Comparison of ENCODE assay signal across 9 cellular contexts in genomic region chr7:74454948-74455804, GRCh38. TPM values are rescaled to one million over a fixed set of nuclear protein-coding genes. Genes with fewer than 3 reads are reported as not detected.
A peak's percentile ranks its signal among the peaks of the same experiment; 100 is the strongest.
DNase-seq lines count a peak whose midpoint lies in the region; FAIRE-seq and TF ChIP-seq lines count a peak whose summit lies in the region.
"Had no signal": no experiment of that assay in that cellular context is flagged by ENCODE, and none has a peak within 500 bp of the region (broad histone marks: within the 10 kb centered on the region; RNA-seq: fewer than 3 reads in every experiment).

No MANE protein-coding gene starts in this region.

- H3K27me3 ChIP-seq in ACC112 (ENCODE audit: insufficient read depth, low read length) (no peaks in the 10 kb centered on the region), H1 (replicated peaks in 1 of 4; ENCODE audit: control insufficient read depth in 3 of 4, extremely low read depth in 1 of 4, insufficient read depth in 3 of 4, low read length in 3 of 4) (no peaks in the 10 kb centered on the region), mucosa of stomach (ENCODE audit: control insufficient read depth, insufficient read depth, low read length) (no peaks in the 10 kb centered on the region)

- H3K36me3 ChIP-seq in ACC112 (ENCODE audit: insufficient read depth, low read length) (no peaks in the 10 kb centered on the region), H1 (ENCODE audit: control insufficient read depth in 2 of 4, insufficient read depth in 4 of 4, low read length in 3 of 4) (no peaks in the 10 kb centered on the region; a peak in 1 of 8 replicates), mucosa of stomach (ENCODE audit: control insufficient read depth, insufficient read depth, low read length) (no peaks in the 10 kb centered on the region)

- TF ChIP-seq RAD21 in H1 (IDR thresholded peaks at IDR 0.05 in 1 of 2, conservative IDR thresholded peaks at IDR 0.05 in 1 of 2; ENCODE audit: low read depth in 2 of 2, low read length in 2 of 2), result no peak

- peak overlapping the region; percentile 49; the same call in 1 of the 2 replicates for H2BK5ac ChIP-seq in H1 (ENCODE audit: low read depth, low read length)

- H2AK5ac ChIP-seq in H1 (ENCODE audit: low read depth, low read length), result 0 out of 2 replicates have a peak overlapping the region, but pooled peaks have one; percentile 75

- peak overlapping the region; percentile 92 for H2BK120ac ChIP-seq in H1 (replicated peaks; ENCODE audit: low read depth, low read length)

- H3K27ac ChIP-seq in ACC112 (ENCODE audit: low read depth, low read length) (peak overlapping the region; percentile 42; the same call in 1 of the 2 replicates), H1 (ENCODE audit: low read depth, low read length) (no peak overlapping the region)

- no peak overlapping the region for H3K14ac ChIP-seq in H1 (ENCODE audit: insufficient read length)

- no peak overlapping the region for H3K4ac ChIP-seq in H1 (replicated peaks; ENCODE audit: insufficient read length, low read depth, low read length)

- POLR2A ChIA-PET in H1 (lab: Charles Lee; ENCODE audit: partially characterized antibody), result interaction anchor here (0.6 to 1.9 kb wide), 8 partner anchors 10 to 202 kb away, joined by 3 to 9 read pairs (median 4); partner anchors contain the start of gene GTF2I

- H4K5ac ChIP-seq in H1 (ENCODE audit: insufficient read length, low read depth, low read length), result peak overlapping the region; percentile 1

- H2BK12ac ChIP-seq in H1 (ENCODE audit: low read depth, low read length), result peak overlapping the region; percentile 53; the same call in 1 of the 2 replicates

- H3K23ac ChIP-seq in H1 (ENCODE audit: insufficient read length), result no peak overlapping the region

- peak overlapping the region; percentile 5; the same call in 1 of the 2 replicates for H3K18ac ChIP-seq in H1 (ENCODE audit: extremely low read depth, low read length)

- 0 out of 2 replicates have a peak overlapping the region, but pooled peaks have one; percentile 53 for H2BK15ac ChIP-seq in H1 (ENCODE audit: low read length)

- peak overlapping the region; percentile 25 for H3K56ac ChIP-seq in H1 (replicated peaks; ENCODE audit: insufficient read length, low read depth, low read length)

- CTCF ChIA-PET in H1 (lab: Charles Lee; ENCODE audit: partially characterized antibody), result no interaction called here

- H3K23me2 ChIP-seq in H1 (ENCODE audit: low read depth, low read length), result peaks cover 4% of the 10 kb centered on the region; the same call in 1 of the 2 replicates

- H2BK20ac ChIP-seq in H1 (ENCODE audit: low read length), result no peak overlapping the region

- H2AFZ ChIP-seq in ACC112 (ENCODE audit: low read length, unreplicated experiment) (no peak overlapping the region), H1 (ENCODE audit: low read length) (no peak overlapping the region)

- H3K9ac ChIP-seq in H1 (replicated peaks in 1 of 4; ENCODE audit: extremely low read depth in 1 of 4, low read depth in 3 of 4, low read length in 3 of 4) (peak overlapping the region in 3 of 4 experiments; percentile 23 to 58 (median 38); a peak in 4 of 7 replicates), mucosa of stomach (ENCODE audit: low read length) (peak overlapping the region; percentile 81)

- H3K79me1 ChIP-seq in H1 (ENCODE audit: low read depth, low read length), result peaks cover 19% of the 10 kb centered on the region

- peak overlapping the region; percentile 57 for H4K8ac ChIP-seq in H1 (ENCODE audit: extremely low read depth, insufficient read depth, low read length)

- FAIRE-seq in H1 (lab: Jason Lieb, UNC), result no peak
- FAIRE-seq in RCC 7860 (lab: Jason Lieb, UNC), result no peak
- FAIRE-seq: GM12891 had no signal

- no peak for TF ChIP-seq CTCF in H1 (IDR thresholded peaks at IDR 0.05; ENCODE audit: control extremely low read depth in 1 of 3, insufficient read depth in 1 of 3, low read depth in 1 of 3, low read length in 3 of 3)

- peak overlapping the region; percentile 81 for H3K4me3 ChIP-seq in ACC112 (ENCODE audit: low read depth, low read length)
- peak overlapping the region; percentile 56 to 82 (median 60) for H3K4me3 ChIP-seq in H1 (ENCODE audit: extremely low read depth in 1 of 4, insufficient read depth in 2 of 4, low read depth in 3 of 4, low read length in 4 of 4)
- H3K4me3 ChIP-seq in mucosa of stomach (ENCODE audit: low read length), result peak overlapping the region; percentile 67

- 80% methylated on average over 24 of the region's 24 CpGs; no CpG with 5 or more reads in 1 of the 2 experiments for WGBS in H1 (ENCODE audit: extremely low coverage in 1 of 2, insufficient coverage in 1 of 2, insufficient read length in 1 of 2, insufficient replicate concordance in 2 of 2, low coverage in 1 of 2, low lambda C conversion rate in 2 of 2, missing lambda C conversion rate in 1 of 2), 2 experiments

- H3K79me2 ChIP-seq in ACC112 (ENCODE audit: control insufficient read depth, insufficient read depth, low read length, unreplicated experiment) (peaks cover 52% of the 10 kb centered on the region), H1 (ENCODE audit: control insufficient read depth in 1 of 2, insufficient read depth in 2 of 2, low read length in 2 of 2) (peaks cover 3 to 54% of the 10 kb centered on the region in 2 experiments; a peak in 3 of 4 replicates)

- no peak for TF ChIP-seq EP300 in H1 (IDR thresholded peaks at IDR 0.05; ENCODE audit: borderline replicate concordance in 1 of 2, low read depth in 2 of 2, low read length in 2 of 2)

- peak overlapping the region; percentile 68 to 80 for H3K4me2 ChIP-seq in H1 (ENCODE audit: insufficient read depth in 1 of 2, low read depth in 2 of 2, low read length in 2 of 2)

- no peak for TF ChIP-seq POLR2A in H1 (IDR thresholded peaks at IDR 0.05; ENCODE audit: control extremely low read depth in 1 of 2, low read depth in 2 of 2, low read length in 2 of 2)

- peak; percentile 37 for DNase-seq in M059J (ENCODE audit: low read depth)
- no peak for DNase-seq in H1 (ENCODE audit: low read depth in 1 of 2, low spot score in 2 of 2)
- DNase-seq in SKM-1 treated with dmso at 0.1 percent for 144 hours (lab: John Stamatoyannopoulos, UW; ENCODE audit: unreplicated experiment), result no peak
- DNase-seq in DMS53 treated with DMSO at 0.1 percent for 48 hours (lab: John Stamatoyannopoulos, UW; ENCODE audit: unreplicated experiment), result no peak
- DNase-seq in RCC 7860 (ENCODE audit: low spot score), result no peak
- no peak for DNase-seq in NCI-H1105 treated with DMSO at 0.1 percent for 48 hours (lab: John Stamatoyannopoulos, UW)

- peaks cover 7 to 13% of the 10 kb centered on the region in 2 experiments for H4K20me1 ChIP-seq in H1 (replicated peaks in 1 of 2; ENCODE audit: control insufficient read depth in 1 of 2, insufficient read depth in 2 of 2, low read length in 2 of 2)

- H4K91ac ChIP-seq in H1 (replicated peaks; ENCODE audit: insufficient read length, low read length), result peak overlapping the region; percentile 83

- H3K9me3 ChIP-seq in H1 (ENCODE audit: insufficient read depth in 2 of 2, low read depth in 1 of 2, low read length in 1 of 2) (no peaks in the 10 kb centered on the region), mucosa of stomach (ENCODE audit: control insufficient read depth, low read length) (no peaks in the 10 kb centered on the region)

- peaks cover 16% of the 10 kb centered on the region for H3K4me1 ChIP-seq in ACC112 (ENCODE audit: control insufficient read depth, insufficient read depth, low read length, unreplicated experiment)
- peaks cover 0 to 12% (median 8%) of the 10 kb centered on the region in 4 experiments; a peak in 6 of 7 replicates for H3K4me1 ChIP-seq in H1 (replicated peaks in 1 of 4; ENCODE audit: control insufficient read depth in 3 of 4, insufficient read depth in 4 of 4, low read length in 3 of 4)
- H3K4me1 ChIP-seq in mucosa of stomach (ENCODE audit: control insufficient read depth, insufficient read depth, low read length), result peaks cover 32% of the 10 kb centered on the region

TF ChIP-seq in H1, 55 proteins besides CTCF, POLR2A, EP300 and RAD21:
- TF ChIP-seq GABPA (IDR thresholded peaks at IDR 0.05; ENCODE audit: borderline replicate concordance, insufficient read depth, low read length) (no peak), JUND (IDR thresholded peaks at IDR 0.05; ENCODE audit: low read length) (no peak), NRF1 (IDR thresholded peaks at IDR 0.05; ENCODE audit: low read depth, low read length) (no peak), SP1 (IDR thresholded peaks at IDR 0.05; ENCODE audit: low read depth, low read length) (no peak)
TF ChIP-seq in H1: peak in this region for 0.

RNA-seq across cellular contexts. Expression of gene GTF2IRD1, which starts 1.5 kb away (rescaled TPM):
- 7.3 and 16.9 TPM in 2 replicates for total RNA-seq in M059J (2014; rRNA removed; shearing (Covaris generic))
- 45.4 and 46.5 TPM in 2 replicates for total RNA-seq in H1 (2021; fragmentation: NEBNext Ultra II Directional; extraction: Animal tissue kit (Norgen Biotek cat#: 25700))
- 27.4 and 34.9 TPM in 2 replicates for polyA plus RNA-seq in H1 (2011; rRNA removed)
- polyA plus RNA-seq in H1 (2011; cell fraction: cytosol; rRNA removed), result 25.8 TPM
- 57.6 TPM for polyA plus RNA-seq in H1 (2011; cell fraction: nucleus; rRNA removed)
- polyA plus RNA-seq in H1 (2012, experiment 1 of 2), result 40.0 to 48.4 TPM (median 43.5 TPM) in 4 replicates
- 25.8 TPM for polyA plus RNA-seq in H1 (2012, experiment 2 of 2)
- 40.2 TPM for polyA plus RNA-seq in H1 (2013, experiment 1 of 2)
- polyA plus RNA-seq in H1 (2013, experiment 2 of 2), result 35.9 TPM
- 23.6 and 31.2 TPM in 2 replicates for polyA minus RNA-seq in H1 (2011; rRNA and poly(A)+ RNA removed)
- polyA minus RNA-seq in H1 (2011; cell fraction: cytosol; rRNA and poly(A)+ RNA removed), result 26.9 TPM
- polyA minus RNA-seq in H1 (2011; cell fraction: nucleus; rRNA and poly(A)+ RNA removed), result 27.7 TPM
